Comparison of ENCODE assay signal across 11 cellular contexts in genomic region chr19:18225355-18225701, GRCh38. TPM values are rescaled to one million over a fixed set of nuclear protein-coding genes. Genes with fewer than 3 reads are reported as not detected.
DNase-seq lines count a peak whose midpoint lies in the region; ATAC-seq and TF ChIP-seq lines count a peak whose summit lies in the region.
"Had no signal": no experiment of that assay in that cellular context is flagged by ENCODE, and none has a peak within 500 bp of the region (broad histone marks: within the 10 kb centered on the region; RNA-seq: fewer than 3 reads in every experiment).

No MANE protein-coding gene starts in this region.

- no peaks in the 10 kb centered on the region for H3K9me3 ChIP-seq in iPS-20b (ENCODE audit: insufficient read depth, low read depth, low read length)
- H3K9me3 ChIP-seq in stomach smooth muscle (ENCODE audit: control insufficient read depth in 2 of 2, low read length in 2 of 2), result no peaks in the 10 kb centered on the region
- no peaks in the 10 kb centered on the region for H3K9me3 ChIP-seq in body of pancreas
- H3K9me3 ChIP-seq: left lung had no signal

- H3K4me1 ChIP-seq in iPS-20b (ENCODE audit: insufficient read depth, low read length) (peaks cover 3% of the 10 kb centered on the region; the same call in 1 of the 2 replicates), stomach smooth muscle (ENCODE audit: control insufficient read depth, insufficient read depth, low read length) (peaks cover 32% of the 10 kb centered on the region), body of pancreas (peaks cover 26% of the 10 kb centered on the region)

- H3K9ac ChIP-seq in iPS-20b (ENCODE audit: low read depth, low read length) (no peak overlapping the region), stomach smooth muscle (ENCODE audit: low read length in 2 of 2) (peak overlapping the region; percentile 47 to 58)

- peaks cover 41% of the 10 kb centered on the region for H3K27me3 ChIP-seq in iPS-20b (ENCODE audit: insufficient read depth, low read length)
- peaks cover 19 to 23% of the 10 kb centered on the region in 2 donors for H3K27me3 ChIP-seq in stomach smooth muscle (ENCODE audit: control insufficient read depth in 1 of 2, insufficient read depth in 2 of 2, low read length in 2 of 2)
- peaks cover 0 to 13% of the 10 kb centered on the region in 2 donors for H3K27me3 ChIP-seq in body of pancreas

- peaks cover 6% of the 10 kb centered on the region for H3K36me3 Mint-ChIP-seq in activated T-helper 17 cell treated with anti-CD3 and anti-CD28 coated beads, Interleukin-2, amount 50 U/mL, for 72 hours (ENCODE audit: low read depth)

- H3K4me3 Mint-ChIP-seq in activated T-helper 17 cell treated with anti-CD3 and anti-CD28 coated beads, Interleukin-2, amount 50 U/mL, for 72 hours, result peak overlapping the region; percentile 98

- DNase-seq in activated CD8-positive, alpha-beta memory T cell treated with anti-CD3 and anti-CD28 coated beads, Interleukin-2, amount 50 U/mL, for 48 hours, result peak; percentile 61
- DNase-seq in activated CD8-positive, alpha-beta memory T cell treated with anti-CD3 and anti-CD28 coated beads, Interleukin-2, amount 50 U/mL, for 4 hours, result no peak
- DNase-seq in NCI-H526 (lab: John Stamatoyannopoulos, UW) (no peak), body of pancreas (no peak), hepatic stellate cell (ENCODE audit: low spot score) (no peak)
- DNase-seq: amniotic stem cell, NCI-H1417 treated with DMSO at 0.1 percent for 48 hours had no signal

- H3K27me3 Mint-ChIP-seq in activated T-helper 17 cell treated with anti-CD3 and anti-CD28 coated beads, Interleukin-2, amount 50 U/mL, for 72 hours, result peaks cover 48% of the 10 kb centered on the region

- H3K4me1 Mint-ChIP-seq in activated T-helper 17 cell treated with anti-CD3 and anti-CD28 coated beads, Interleukin-2, amount 50 U/mL, for 72 hours, result peaks cover 14% of the 10 kb centered on the region

- H3K27ac Mint-ChIP-seq in activated T-helper 17 cell treated with anti-CD3 and anti-CD28 coated beads, Interleukin-2, amount 50 U/mL, for 72 hours, result no peak overlapping the region

- no peak for TF ChIP-seq CTCF in body of pancreas (IDR thresholded peaks at IDR 0.05)

- no peaks in the 10 kb centered on the region for H3K9me3 Mint-ChIP-seq in activated T-helper 17 cell treated with anti-CD3 and anti-CD28 coated beads, Interleukin-2, amount 50 U/mL, for 72 hours

- H3K4me3 ChIP-seq in iPS-20b (ENCODE audit: low read length) (peak overlapping the region; percentile 13; the same call in 1 of the 2 replicates), stomach smooth muscle (ENCODE audit: low read length in 2 of 2) (peak overlapping the region; percentile 11 to 79), body of pancreas (no peak overlapping the region)

- H3K36me3 ChIP-seq in iPS-20b (ENCODE audit: insufficient read depth, low read depth, low read length) (no peaks in the 10 kb centered on the region), stomach smooth muscle (ENCODE audit: control insufficient read depth in 2 of 2, insufficient read depth in 2 of 2, low read length in 2 of 2) (no peaks in the 10 kb centered on the region), body of pancreas (replicated peaks in 1 of 2; ENCODE audit: insufficient read depth in 1 of 2, low read depth in 2 of 2) (no peaks in the 10 kb centered on the region)
- H3K36me3 ChIP-seq: left lung had no signal

- WGBS in body of pancreas, 2 donors, result 16% methylated on average over 16 of the region's 16 CpGs; no CpG with 5 or more reads in 1 of the 2 donors

- no peak for TF ChIP-seq POLR2A in body of pancreas (IDR thresholded peaks at IDR 0.05)

- ATAC-seq in activated T-helper 17 cell treated with anti-CD3 and anti-CD28 coated beads, Interleukin-2, amount 50 U/mL, for 72 hours (replicated peaks), result no peak
- ATAC-seq in body of pancreas, result no peak

- intact Hi-C loops in body of pancreas (cut with DNase I), result no loop called here

- H3K27ac ChIP-seq in iPS-20b (ENCODE audit: low read length), result no peak overlapping the region
- peak overlapping the region; percentile 78 for H3K27ac ChIP-seq in stomach smooth muscle (ENCODE audit: low read length)
- H3K27ac ChIP-seq in body of pancreas, result no peak overlapping the region

RNA-seq across cellular contexts. Expression of gene PDE4C, which starts 0.9 kb away (rescaled TPM):
- total RNA-seq in activated T-helper 17 cell treated with anti-CD3 and anti-CD28 coated beads, Interleukin-2, amount 50 U/mL, for 72 hours, result 1 to 10 TPM in 1 of 2 donors, under 1 TPM in 1; 0.95 to 1.4 TPM
- total RNA-seq in body of pancreas, result under 1 TPM; under 0.01 to 0.26 TPM

RNA-seq across cellular contexts. Expression of gene RAB3A, which starts 21.5 kb away (rescaled TPM):
- total RNA-seq in activated T-helper 17 cell treated with anti-CD3 and anti-CD28 coated beads, Interleukin-2, amount 50 U/mL, for 72 hours, result 1 to 10 TPM; 7.2 to 9.5 TPM
- total RNA-seq in body of pancreas, result 1 to 10 TPM in 1 of 2 donors, under 1 TPM in 1; 0.52 to 8.2 TPM

RNA-seq across cellular contexts. Expression of gene MPV17L2, which starts 32.3 kb away (rescaled TPM):
- 10 to 100 TPM in 1 of 2 donors, 1 to 10 TPM in 1; 4.2 to 12.0 TPM for total RNA-seq in activated T-helper 17 cell treated with anti-CD3 and anti-CD28 coated beads, Interleukin-2, amount 50 U/mL, for 72 hours
- total RNA-seq in body of pancreas, result 1 to 10 TPM; 3.4 to 5.6 TPM

RNA-seq across cellular contexts. Expression of gene IQCN, which starts 48.9 kb away (rescaled TPM):
- 1 to 10 TPM; 1.1 to 1.3 TPM for total RNA-seq in activated T-helper 17 cell treated with anti-CD3 and anti-CD28 coated beads, Interleukin-2, amount 50 U/mL, for 72 hours
- 1 to 10 TPM; 5.6 to 7.0 TPM for total RNA-seq in body of pancreas

RNA-seq across cellular contexts. Expression of gene IFI30, which starts 51.7 kb away (rescaled TPM):
- total RNA-seq in activated T-helper 17 cell treated with anti-CD3 and anti-CD28 coated beads, Interleukin-2, amount 50 U/mL, for 72 hours, result 10 to 100 TPM; 51.7 to 81.1 TPM
- 10 to 100 TPM; 30.3 to 32.9 TPM for total RNA-seq in body of pancreas

Comparison
In these comparisons a context has a peak if more than half of its experiments do, and no peak if none do; other contexts are left out.
1. H3K4me3 ChIP-seq: peak in iPS-20b (single experiment) and stomach smooth muscle (2 of 2); none in body of pancreas (0 of 2).